In the genomic region with DNA sequence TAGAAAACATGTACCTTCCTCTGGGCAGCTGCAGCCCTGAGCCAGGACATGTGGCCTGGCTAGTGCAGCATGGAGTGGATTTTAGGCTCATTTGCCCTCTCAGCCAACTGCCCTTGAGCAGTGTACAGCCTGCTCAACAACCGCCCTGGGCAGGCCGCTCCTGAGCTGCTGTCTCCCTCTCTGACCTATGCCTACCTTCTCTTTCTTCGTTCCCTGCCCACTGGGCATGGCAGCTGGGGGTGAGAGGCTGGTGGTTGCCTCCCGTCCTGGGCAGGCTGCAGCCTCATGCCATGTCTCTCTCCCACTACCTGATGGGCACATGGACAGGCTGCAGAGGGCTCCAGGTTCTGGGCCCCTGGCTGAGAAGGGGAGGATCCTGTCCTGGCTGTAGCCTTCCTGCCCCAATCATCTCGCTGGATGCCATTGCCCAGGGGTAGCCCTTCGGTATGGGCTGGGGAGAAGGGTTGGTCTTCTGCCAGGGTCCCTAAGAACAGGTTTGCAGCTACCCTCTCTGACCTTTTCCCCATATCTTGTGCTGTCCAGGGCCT, we compare ENCODE assay signal across 28 cellular contexts.
DNase-seq lines count a peak whose midpoint lies in the region; ATAC-seq, FAIRE-seq and TF ChIP-seq lines count a peak whose summit lies in the region.
"Had no signal": no experiment of that assay in that cellular context is flagged by ENCODE, and none has a peak within 500 bp of the region (broad histone marks: within the 10 kb centered on the region; RNA-seq: fewer than 3 reads in every experiment).

No MANE protein-coding gene starts in this region.

- TF ChIP-seq RAD21 in A549 (conservative IDR thresholded peaks at IDR 0.05 in 1 of 2, IDR thresholded peaks at IDR 0.05 in 1 of 2) = no peak

- CTCF ChIA-PET in A549 (lab: Yijun Ruan, JAX) = interaction anchor here (0.5 to 18.9 kb wide), 8 partner anchors 11 to 227 kb away, joined by 3 to 265 read pairs (median 3); no protein-coding TSS in a partner anchor

- peak overlapping the region; percentile 25 for H2AK5ac ChIP-seq in neuronal stem cell (ENCODE audit: low read depth, low read length)

- no peak overlapping the region for H3K4ac ChIP-seq in neuronal stem cell (ENCODE audit: low read length)

- ATAC-seq in A549 (peak; percentile 15 to 20; a peak in 3 of 6 replicates), RWPE2 (ENCODE audit: low read depth) (peak; percentile 26; the same call in 1 of the 3 replicates), esophagus mucosa (peak; percentile 9), omental fat pad (ENCODE audit: low FRiP score) (no peak)
- ATAC-seq: K562 had no signal

- 75% methylated on average over 4 of the region's 6 CpGs for WGBS in A549 (ENCODE audit: missing lambda C conversion rate)
- WGBS in neuronal stem cell (ENCODE audit: extremely low coverage in 2 of 2, insufficient read length in 2 of 2, insufficient replicate concordance in 1 of 2), 2 donors = no CpG with 5 or more reads among the region's 6 CpGs

- TF ChIP-seq CTCF in A549 (IDR thresholded peaks at IDR 0.05) = no peak
- TF ChIP-seq CTCF in RWPE2 (IDR thresholded peaks at IDR 0.05; ENCODE audit: poor library complexity, severe bottlenecking) = no peak
- no peak for TF ChIP-seq CTCF in omental fat pad (IDR thresholded peaks at IDR 0.05)

- H3K4me1 ChIP-seq in A549 = no peaks in the 10 kb centered on the region
- no peaks in the 10 kb centered on the region for H3K4me1 ChIP-seq in RWPE2 (ENCODE audit: insufficient read depth, poor library complexity, severe bottlenecking)
- H3K4me1 ChIP-seq in neuronal stem cell (ENCODE audit: control insufficient read depth in 2 of 2, insufficient read depth in 1 of 2, low read depth in 1 of 2, low read length in 2 of 2) = no peaks in the 10 kb centered on the region
- H3K4me1 ChIP-seq: HAP-1 had no signal

- POLR2A ChIA-PET in A549 (lab: Yijun Ruan, JAX) = no interaction called here

- H3K27ac ChIP-seq in A549 = no peak overlapping the region
- H3K27ac ChIP-seq in RWPE2 (ENCODE audit: poor library complexity, severe bottlenecking) = no peak overlapping the region
- no peak overlapping the region for H3K27ac ChIP-seq in neuronal stem cell (replicated peaks; ENCODE audit: low read length)
- H3K27ac ChIP-seq: BLaER1 treated with 17β-estradiol and CSF1 and Interleukin-3, amounts not matched to agents 10 nM and 100 nM; GM23248; SK-N-MC had no signal

- TF ChIP-seq POLR2A in A549 (IDR thresholded peaks at IDR 0.05; ENCODE audit: low read length) = no peak

- peak overlapping the region; percentile 35 for H2BK5ac ChIP-seq in neuronal stem cell (ENCODE audit: low read length)

- H3K9me3 ChIP-seq in A549 (no peaks in the 10 kb centered on the region), RWPE2 (ENCODE audit: severe bottlenecking) (no peaks in the 10 kb centered on the region), neuronal stem cell (replicated peaks in 1 of 2; ENCODE audit: control insufficient read depth in 2 of 2, insufficient read depth in 1 of 2, low read depth in 1 of 2, low read length in 2 of 2) (no peaks in the 10 kb centered on the region)

- DNase-seq in A549 (ENCODE audit: low read depth in 1 of 2, low spot score in 1 of 2) (no peak), RWPE2 (ENCODE audit: low spot score) (no peak), neuronal stem cell (ENCODE audit: low spot score) (no peak), NCI-H446 treated with DMSO at 0.1 percent for 48 hours (lab: John Stamatoyannopoulos, UW) (no peak), kidney tubule cell (ENCODE audit: low spot score) (no peak), SKM-1 treated with dmso at 0.1 percent for 144 hours (lab: John Stamatoyannopoulos, UW; ENCODE audit: unreplicated experiment) (no peak), omental fat pad (ENCODE audit: low spot score) (no peak)
- DNase-seq: 8988T; AML-193; CD4-positive, alpha-beta T cell; GM23248; HFFc6; Kasumi-1; MV-4-11; NCI-H1105; NCI-H1436 treated with DMSO at 0.1 percent for 48 hours; NCI-H1930; NCI-H2107; NCI-H446; NCI-H526 treated with DMSO at 0.1 percent for 48 hours; SIG-M5 had no signal

- H2BK120ac ChIP-seq in neuronal stem cell (ENCODE audit: low read depth, low read length) = no peak overlapping the region

- no peak overlapping the region for H4K91ac ChIP-seq in neuronal stem cell (ENCODE audit: low read depth, low read length, poor library complexity)

- H3K79me1 ChIP-seq in neuronal stem cell (ENCODE audit: low read depth, low read length) = no peaks in the 10 kb centered on the region

- TF ChIP-seq EP300 in A549 (IDR thresholded peaks at IDR 0.05) = no peak

- H3K4me3 ChIP-seq in A549 (no peak overlapping the region), RWPE2 (ENCODE audit: severe bottlenecking) (no peak overlapping the region), neuronal stem cell (ENCODE audit: low read length in 2 of 2) (no peak overlapping the region)
- H3K4me3 ChIP-seq: BLaER1 treated with 17β-estradiol and CSF1 and Interleukin-3, amounts not matched to agents 10 nM and 100 nM; GM23248; HAP-1; K562; SK-N-MC had no signal

- H3K4me2 ChIP-seq in A549 (no peak overlapping the region), neuronal stem cell (ENCODE audit: insufficient read depth, low read length, poor library complexity, severe bottlenecking) (no peak overlapping the region)
- H3K4me2 ChIP-seq: BLaER1 treated with 17β-estradiol and CSF1 and Interleukin-3, amounts not matched to agents 10 nM and 100 nM had no signal

- peak overlapping the region; percentile 49 for H4K8ac ChIP-seq in neuronal stem cell (ENCODE audit: low read depth, low read length)

- no peak overlapping the region for H3K9ac ChIP-seq in neuronal stem cell (ENCODE audit: low read depth, low read length, poor library complexity)
- H3K9ac ChIP-seq: BLaER1 treated with 17β-estradiol and CSF1 and Interleukin-3, amounts not matched to agents 10 nM and 100 nM; GM23248 had no signal

- H3K23ac ChIP-seq in neuronal stem cell (ENCODE audit: low read depth, low read length, poor library complexity) = no peak overlapping the region

- H3K14ac ChIP-seq in neuronal stem cell (ENCODE audit: low read length) = peak overlapping the region; percentile 66

- peak overlapping the region; percentile 27 for H3K18ac ChIP-seq in neuronal stem cell (ENCODE audit: low read length)

- no peak overlapping the region for H2AFZ ChIP-seq in neuronal stem cell (ENCODE audit: low read length)
- H2AFZ ChIP-seq: GM23248 had no signal

- no peaks in the 10 kb centered on the region for H3K36me3 ChIP-seq in RWPE2 (ENCODE audit: low read depth)
- H3K36me3 ChIP-seq in neuronal stem cell (replicated peaks in 1 of 2; ENCODE audit: control insufficient read depth in 2 of 2, insufficient read depth in 2 of 2, low read length in 2 of 2) = no peaks in the 10 kb centered on the region
- H3K36me3 ChIP-seq: BLaER1 treated with 17β-estradiol and CSF1 and Interleukin-3, amounts not matched to agents 10 nM and 100 nM; HAP-1 had no signal

- H2BK12ac ChIP-seq in neuronal stem cell (ENCODE audit: low read length) = no peak overlapping the region

- FAIRE-seq in A549 (lab: Jason Lieb, UNC) = no peak
- FAIRE-seq: D721Med, GM18507, K562 had no signal

- H2BK15ac ChIP-seq in neuronal stem cell (ENCODE audit: low read length) = peak overlapping the region; percentile 41

- H3K27me3 ChIP-seq in RWPE2 (ENCODE audit: insufficient read depth, poor library complexity, severe bottlenecking) (no peaks in the 10 kb centered on the region), neuronal stem cell (ENCODE audit: control insufficient read depth in 3 of 3, insufficient read depth in 3 of 3, low read depth in 1 of 3, low read length in 3 of 3) (no peaks in the 10 kb centered on the region)
- H3K27me3 ChIP-seq: BLaER1 treated with 17β-estradiol and CSF1 and Interleukin-3, amounts not matched to agents 10 nM and 100 nM had no signal

TF ChIP-seq in A549, 52 proteins besides CTCF, POLR2A, EP300 and RAD21:
- no peak for TF ChIP-seq JUNB (IDR thresholded peaks at IDR 0.05)
- TF ChIP-seq SREBF2 (IDR thresholded peaks at IDR 0.05) = no peak
- no peak for TF ChIP-seq EHF (CRISPR knock-in tag; IDR thresholded peaks at IDR 0.05)
